In the genomic region with DNA sequence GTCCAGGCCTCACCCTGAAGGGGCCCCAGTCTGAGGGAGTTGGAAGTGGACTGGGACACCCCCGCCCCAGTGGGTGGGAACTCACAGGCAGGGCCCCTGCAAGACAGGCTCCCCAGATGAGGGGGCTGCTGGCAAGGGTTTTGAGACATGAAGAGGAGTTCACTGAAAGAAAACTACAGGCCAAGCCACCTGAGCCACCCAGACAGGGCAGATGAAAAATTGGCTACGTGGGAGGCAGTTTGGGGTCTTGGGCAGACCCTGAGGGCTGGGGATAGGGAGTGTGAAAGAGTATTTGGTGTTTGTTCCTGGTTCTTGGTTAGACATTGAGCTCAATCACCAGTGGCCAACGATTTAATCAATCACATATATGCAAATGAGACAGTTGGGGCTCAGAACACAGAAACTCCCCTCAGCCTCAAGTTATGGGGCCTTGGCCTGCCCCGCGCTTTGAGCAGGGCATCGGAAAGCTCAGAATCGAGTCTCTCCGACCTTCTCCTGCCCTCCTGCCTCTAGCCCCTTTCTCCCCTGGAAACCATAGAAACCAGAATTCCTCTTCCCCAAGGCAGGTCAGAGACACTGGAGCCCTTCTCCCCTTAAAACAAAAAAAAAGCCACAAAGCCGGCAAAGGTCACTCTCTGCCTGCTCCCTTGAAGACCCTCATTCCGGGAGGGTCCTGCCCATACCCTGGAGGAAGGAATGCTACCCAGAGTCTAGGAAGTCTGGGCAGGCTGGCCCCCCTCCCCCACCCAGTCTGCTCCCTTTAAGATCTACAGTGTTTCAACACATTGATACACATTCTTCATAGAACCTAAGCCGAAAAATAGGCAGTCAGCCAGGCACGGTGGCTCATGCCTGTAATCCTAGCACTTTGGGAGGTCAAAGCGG, we compare ENCODE assay signal across 9 cellular contexts. TPM values are rescaled to one million over a fixed set of nuclear protein-coding genes. Genes with fewer than 3 reads are reported as not detected.
DNase-seq lines count a peak whose midpoint lies in the region; ATAC-seq, FAIRE-seq and TF ChIP-seq lines count a peak whose summit lies in the region.
"Had no signal": no experiment of that assay in that cellular context is flagged by ENCODE, and none has a peak within 500 bp of the region (broad histone marks: within the 10 kb centered on the region; RNA-seq: fewer than 3 reads in every experiment).

No MANE protein-coding gene starts in this region.

- H3K9ac ChIP-seq in HCT116 (ENCODE audit: low read length) (peak overlapping the region; percentile 91), GM12878 (ENCODE audit: control insufficient read depth, insufficient read depth, low read length) (no peak overlapping the region), liver (ENCODE audit: low read depth in 1 of 2, low read length in 2 of 2) (no peak overlapping the region)

- FAIRE-seq in GM12878 (lab: Jason Lieb, UNC): no peak

- CTCF ChIA-PET in HCT116 (lab: Charles Lee) (interaction anchor here (1.0 to 2.3 kb wide), 4 partner anchors 12 to 237 kb away, joined by 3 to 6 read pairs (median 4); no protein-coding TSS in a partner anchor), GM12878 (lab: Yijun Ruan, JAX) (interaction anchor here (1.1 to 1.3 kb wide), 2 partner anchors 12 to 22 kb away, joined by 3 to 4 read pairs; no protein-coding TSS in a partner anchor)

- no peak overlapping the region for H2AFZ ChIP-seq in HCT116 (ENCODE audit: low read depth, low read length, poor library complexity, severe bottlenecking)
- H2AFZ ChIP-seq in GM12878 (ENCODE audit: control insufficient read depth, low read depth, low read length): no peak overlapping the region

- H4K20me1 ChIP-seq in HCT116 (ENCODE audit: insufficient read depth) (no peaks in the 10 kb centered on the region), GM12878 (ENCODE audit: control insufficient read depth, insufficient read depth) (no peaks in the 10 kb centered on the region; the same call in 1 of the 2 replicates)

- H3K9me3 ChIP-seq in HCT116 (ENCODE audit: control insufficient read depth in 1 of 2, insufficient read depth in 1 of 2, low read depth in 1 of 2, low read length in 2 of 2) (no peaks in the 10 kb centered on the region), GM12878 (replicated peaks; ENCODE audit: control insufficient read depth, insufficient read depth, low read length) (no peaks in the 10 kb centered on the region; the same call in 2 of the 3 replicates), liver (ENCODE audit: control insufficient read depth in 4 of 4, low read length in 3 of 4) (no peaks in the 10 kb centered on the region)
- H3K9me3 ChIP-seq: colonic mucosa had no signal

- intact Hi-C loops in HCT116 (cut with micrococcal nuclease) (no loop called here), GM12878 (cut with micrococcal nuclease; ENCODE audit: unreplicated experiment) (no loop called here)

- TF ChIP-seq CTCF in HCT116 (IDR thresholded peaks at IDR 0.05 in 2 of 3, conservative IDR thresholded peaks at IDR 0.05 in 1 of 3; ENCODE audit: borderline replicate concordance in 1 of 3, insufficient read depth in 1 of 3, low read depth in 2 of 3, low read length in 2 of 3): 0 out of 6 replicates have a peak, but pooled peaks of 1 of the 3 experiments have one; percentile 6
- TF ChIP-seq CTCF in GM12878 (IDR thresholded peaks at IDR 0.05 in 2 of 3, conservative IDR thresholded peaks at IDR 0.05 in 1 of 3; ENCODE audit: control insufficient read depth in 2 of 3, extremely low read depth in 1 of 3, insufficient read depth in 1 of 3, low read depth in 3 of 3, low read length in 3 of 3): no peak
- TF ChIP-seq CTCF in liver (IDR thresholded peaks at IDR 0.05; ENCODE audit: low read depth, low read length, missing input control): no peak

- DNase-seq in 8988T: peak; percentile 35
- DNase-seq in HCT116 (ENCODE audit: low read depth, low spot score): no peak
- no peak for DNase-seq in GM12878 (ENCODE audit: low read depth, low spot score)
- DNase-seq: colonic mucosa had no signal

- whole genome bisulfite sequencing in GM12878 (ENCODE audit: insufficient coverage, insufficient replicate concordance, low lambda C conversion rate, missing lambda C conversion rate): 68% methylated on average over 13 of the region's 13 CpGs
- WGBS in liver: 61% methylated on average over 13 of the region's 13 CpGs

- BruUV-seq in HCT116 (replicated peaks; lab: Mats Ljungman, UMichigan) (no TSS peak), GM12878 (replicated peaks; lab: Mats Ljungman, UMichigan) (no TSS peak)

- H3K36me3 ChIP-seq in HCT116 (ENCODE audit: control insufficient read depth in 1 of 2, insufficient read depth in 2 of 2, low read length in 2 of 2): peaks cover 0 to 16% of the 10 kb centered on the region in 2 experiments; a peak in 2 of 4 replicates
- peaks cover 0 to 8% of the 10 kb centered on the region in 2 experiments; a peak in 3 of 4 replicates for H3K36me3 ChIP-seq in GM12878 (ENCODE audit: control insufficient read depth in 2 of 2, insufficient read depth in 2 of 2, low read length in 1 of 2)
- H3K36me3 ChIP-seq in liver (ENCODE audit: control insufficient read depth in 4 of 4, insufficient read depth in 3 of 4, low read depth in 1 of 4, low read length in 3 of 4): peaks cover 0 to 9% (median 2%) of the 10 kb centered on the region in 4 donors
- H3K36me3 ChIP-seq: colonic mucosa had no signal

- peaks cover 27 to 50% of the 10 kb centered on the region in 2 experiments for H3K4me1 ChIP-seq in HCT116 (ENCODE audit: control insufficient read depth in 1 of 2, insufficient read depth in 2 of 2, low read length in 2 of 2)
- H3K4me1 ChIP-seq in GM12878 (ENCODE audit: control insufficient read depth, insufficient read depth, low read length): peaks cover 14% of the 10 kb centered on the region
- peaks cover 3 to 26% (median 9%) of the 10 kb centered on the region in 4 donors for H3K4me1 ChIP-seq in liver (ENCODE audit: control insufficient read depth in 4 of 4, insufficient read depth in 4 of 4, low read length in 3 of 4)

- RAD21 ChIA-PET in HCT116 (lab: Charles Lee; ENCODE audit: low non-redundant PET in 1 of 2, low total read pairs in 2 of 2, uncharacterized antibody in 2 of 2, unreplicated experiment in 2 of 2): no interaction called here
- RAD21 ChIA-PET in GM12878 (lab: Charles Lee; ENCODE audit: unreplicated experiment): no interaction called here

- H3K27ac ChIP-seq in HCT116 (ENCODE audit: low read depth, low read length) (peak overlapping the region; percentile 99), GM12878 (ENCODE audit: control insufficient read depth, insufficient read depth) (no peak overlapping the region), liver (ENCODE audit: low read depth in 1 of 2, low read length in 2 of 2) (peak overlapping the region in 1 of 2 donors; percentile 29)
- H3K27ac ChIP-seq: colonic mucosa had no signal

- ATAC-seq in HCT116 (no peak), GM12878 (no peak), GM18511 (IDR thresholded peaks at IDR 0.05; ENCODE audit: unreplicated experiment) (no peak), GM21717 (IDR thresholded peaks at IDR 0.05; ENCODE audit: unreplicated experiment) (no peak), GM19035 (IDR thresholded peaks at IDR 0.05; ENCODE audit: unreplicated experiment) (no peak), GM19324 (IDR thresholded peaks at IDR 0.05; ENCODE audit: low FRiP score, unreplicated experiment) (no peak)

- SMC1A ChIA-PET in GM12878 (lab: Charles Lee; ENCODE audit: uncharacterized antibody, unreplicated experiment): interaction anchor here (1.0 kb wide), 1 partner anchor 18 kb away, joined by 3 read pairs; no protein-coding TSS in a partner anchor

- POLR2A ChIA-PET in HCT116 (lab: Charles Lee): interaction anchor here (1.0 kb wide), 1 partner anchor 20 kb away, joined by 4 read pairs; the partner anchor contains the start of gene SSBP4
- POLR2A ChIA-PET in GM12878 (lab: Charles Lee): interaction anchor here (0.7 kb wide), 1 partner anchor 117 kb away, joined by 4 read pairs; no protein-coding TSS in a partner anchor

- H3K79me2 ChIP-seq in HCT116 (ENCODE audit: insufficient read depth, low read length) (peaks cover 9% of the 10 kb centered on the region; the same call in 1 of the 2 replicates), GM12878 (ENCODE audit: control insufficient read depth, insufficient read depth, low read length) (no peaks in the 10 kb centered on the region)

- H3K4me2 ChIP-seq in HCT116 (ENCODE audit: low read length): peak overlapping the region; percentile 96
- H3K4me2 ChIP-seq in GM12878 (ENCODE audit: control insufficient read depth, insufficient read depth): no peak overlapping the region

- H3K4me3 ChIP-seq in HCT116 (replicated peaks in 1 of 2; ENCODE audit: low read depth in 1 of 2, low read length in 2 of 2) (peak overlapping the region in 1 of 2 experiments; percentile 84; a peak in 2 of 4 replicates), GM12878 (no peak overlapping the region), liver (ENCODE audit: low read depth in 1 of 3, low read length in 3 of 3) (no peak overlapping the region)

- TF ChIP-seq POLR2A in HCT116 (IDR thresholded peaks at IDR 0.05; ENCODE audit: borderline replicate concordance, extremely low read depth, insufficient read depth, insufficient read length) (no peak), GM12878 (IDR thresholded peaks at IDR 0.05; ENCODE audit: low read depth, low read length) (no peak)

- in situ Hi-C loops in GM12878 (cut with MboI): no loop called here

- no peaks in the 10 kb centered on the region for H3K9me2 ChIP-seq in HCT116 (ENCODE audit: insufficient read depth)

- no peaks in the 10 kb centered on the region for H3K27me3 ChIP-seq in HCT116 (ENCODE audit: insufficient read depth, low read length)
- H3K27me3 ChIP-seq in GM12878 (replicated peaks in 1 of 2; ENCODE audit: control insufficient read depth in 2 of 2, insufficient read depth in 2 of 2, low read length in 1 of 2): no peaks in the 10 kb centered on the region
- no peaks in the 10 kb centered on the region for H3K27me3 ChIP-seq in liver (ENCODE audit: control insufficient read depth in 4 of 4, insufficient read depth in 4 of 4, low read length in 3 of 4)
- H3K27me3 ChIP-seq: colonic mucosa had no signal

- TF ChIP-seq RAD21 in HCT116 (IDR thresholded peaks at IDR 0.05; ENCODE audit: low read depth) (no peak), GM12878 (IDR thresholded peaks at IDR 0.05; ENCODE audit: insufficient read depth, low read depth, low read length) (no peak), liver (IDR thresholded peaks at IDR 0.05) (no peak)

- no peak for TF ChIP-seq EP300 in GM12878 (IDR thresholded peaks at IDR 0.05; ENCODE audit: borderline replicate concordance in 1 of 2, control insufficient read depth in 1 of 2, low read depth in 2 of 2, low read length in 2 of 2)

RNA-seq across cellular contexts. Expression of gene ISYNA1, which starts 1.3 kb away (rescaled TPM):
- 365 TPM for total RNA-seq in HCT116 (2021; ENCODE audit: unreplicated experiment)
- polyA plus RNA-seq in HCT116 (2012): 282 and 302 TPM in 2 replicates
- 8.2 and 8.9 TPM in 2 replicates for total RNA-seq in GM12878 (2013; cell fraction: nucleolus; rRNA removed)
- total RNA-seq in GM12878 (2014; rRNA removed): 9.9 and 12.3 TPM in 2 replicates
- total RNA-seq in GM12878 (2014; rRNA removed; fragmentation: Illumina TruSeq; extraction: Trizol): 4.9 and 5.3 TPM in 2 replicates
- total RNA-seq in GM12878 (2021): 37.0 and 38.8 TPM in 2 replicates
- polyA plus RNA-seq in GM12878 (2011; ENCODE audit: low read depth): 12.5 TPM
- polyA plus RNA-seq in GM12878 (2011; rRNA removed): 0.78 and 1.9 TPM in 2 replicates
- polyA plus RNA-seq in GM12878 (2011; cell fraction: cytosol; rRNA removed): 2.0 and 3.0 TPM in 2 replicates
- 19.2 and 23.0 TPM in 2 replicates for polyA plus RNA-seq in GM12878 (2011; cell fraction: nucleus; rRNA removed)
- polyA plus RNA-seq in GM12878 (2012): 23.2 and 24.0 TPM in 2 replicates
- polyA plus RNA-seq in GM12878 (2014; fragmentation: Illumina TruSeq; extraction: Trizol): 2.5 and 3.8 TPM in 2 replicates
- 1 to 10 TPM; 2.8 to 6.3 TPM for polyA plus RNA-seq in GM12878 (2014; fragmentation: Nextera tagmentation; extraction: Ambion mirVana)
- 33.0 and 37.8 TPM in 2 replicates for polyA plus RNA-seq in GM12878 (2014; rRNA removed)
- polyA plus RNA-seq in GM12878 (2016; fragmentation: Nextera tagmentation; extraction: Ambion mirVana): 10 to 100 TPM; 12.0 to 12.5 TPM
- polyA minus RNA-seq in GM12878 (2011; rRNA and poly(A)+ RNA removed): 0.59 and 2.4 TPM in 2 replicates
- 1.1 and 5.1 TPM in 2 replicates for polyA minus RNA-seq in GM12878 (2011; cell fraction: cytosol; rRNA and poly(A)+ RNA removed)
- polyA minus RNA-seq in GM12878 (2011; cell fraction: nucleus; rRNA and poly(A)+ RNA removed): 2.3 and 5.6 TPM in 2 replicates
- total RNA-seq in liver: 10 to 100 TPM in 1 of 2 donors, 1 to 10 TPM in 1; 8.0 to 41.9 TPM
- polyA plus RNA-seq in liver: 10 to 100 TPM in 1 of 2 donors, 1 to 10 TPM in 1; 4.7 to 12.1 TPM

RNA-seq across cellular contexts. Expression of gene SSBP4, which starts 20.1 kb away (rescaled TPM):
- total RNA-seq in HCT116 (2021; ENCODE audit: unreplicated experiment) (164 TPM), GM12878 (2014; rRNA removed) (91.4 and 122 TPM in 2 replicates), GM12878 (2014; rRNA removed; fragmentation: Illumina TruSeq; extraction: Trizol) (32.9 and 39.5 TPM in 2 replicates), GM12878 (2021) (131 and 150 TPM in 2 replicates), liver (10 to 100 TPM in 1 of 2 donors, 1 to 10 TPM in 1; 6.4 to 19.0 TPM)
- 55.6 and 64.2 TPM in 2 replicates for polyA plus RNA-seq in HCT116 (2012)
- total RNA-seq in GM12878 (2013; cell fraction: nucleolus; rRNA removed): 40.3 and 49.5 TPM in 2 replicates
- polyA plus RNA-seq in GM12878 (2011; ENCODE audit: low read depth): 12.2 TPM
- polyA plus RNA-seq in GM12878 (2011; rRNA removed) (11.5 and 19.0 TPM in 2 replicates), GM12878 (2014; fragmentation: Illumina TruSeq; extraction: Trizol) (7.1 and 22.5 TPM in 2 replicates), GM12878 (2014; fragmentation: Nextera tagmentation; extraction: Ambion mirVana) (1 to 10 TPM in 1 of 2 experiments, under 1 TPM in 1; 0.37 to 6.6 TPM), GM12878 (2014; rRNA removed) (98.3 and 119 TPM in 2 replicates), GM12878 (2016; fragmentation: Nextera tagmentation; extraction: Ambion mirVana) (10 to 100 TPM; 38.3 to 58.5 TPM), liver (10 to 100 TPM in 1 of 2 donors, 1 to 10 TPM in 1; 4.0 to 16.6 TPM)
- 23.2 and 39.7 TPM in 2 replicates for polyA plus RNA-seq in GM12878 (2011; cell fraction: cytosol; rRNA removed)
- 104 and 142 TPM in 2 replicates for polyA plus RNA-seq in GM12878 (2011; cell fraction: nucleus; rRNA removed)
- polyA plus RNA-seq in GM12878 (2012): 52.3 and 55.4 TPM in 2 replicates
- 4.2 and 21.6 TPM in 2 replicates for polyA minus RNA-seq in GM12878 (2011; rRNA and poly(A)+ RNA removed)
- 20.1 and 26.7 TPM in 2 replicates for polyA minus RNA-seq in GM12878 (2011; cell fraction: cytosol; rRNA and poly(A)+ RNA removed)
- polyA minus RNA-seq in GM12878 (2011; cell fraction: nucleus; rRNA and poly(A)+ RNA removed): 23.2 and 48.4 TPM in 2 replicates

RNA-seq across cellular contexts. Expression of gene LRRC25, which starts 41.8 kb away (rescaled TPM):
- total RNA-seq in HCT116 (2021; ENCODE audit: unreplicated experiment) (0.12 TPM), GM12878 (2014; rRNA removed) (2.5 and 2.9 TPM in 2 replicates), GM12878 (2014; rRNA removed; fragmentation: Illumina TruSeq; extraction: Trizol) (1.1 TPM in 2 replicates), GM12878 (2021) (2.7 TPM in 2 replicates), liver (10 to 100 TPM in 1 of 2 donors, 1 to 10 TPM in 1; 7.9 to 13.4 TPM)
- polyA plus RNA-seq in HCT116 (2012): not detected in 2 replicates
- 14.5 and 19.3 TPM in 2 replicates for total RNA-seq in GM12878 (2013; cell fraction: nucleolus; rRNA removed)
- 1.6 TPM for polyA plus RNA-seq in GM12878 (2011; ENCODE audit: low read depth)
- polyA plus RNA-seq in GM12878 (2011; rRNA removed) (0.19 and 0.38 TPM in 2 replicates), GM12878 (2014; fragmentation: Illumina TruSeq; extraction: Trizol) (1.00 and 1.3 TPM in 2 replicates), GM12878 (2014; fragmentation: Nextera tagmentation; extraction: Ambion mirVana) (under 1 TPM; 0.50 to 0.53 TPM), GM12878 (2014; rRNA removed) (2.1 and 2.7 TPM in 2 replicates), GM12878 (2016; fragmentation: Nextera tagmentation; extraction: Ambion mirVana) (1 to 10 TPM; 1.2 to 1.6 TPM), liver (1 to 10 TPM; 2.3 to 5.8 TPM)
- 0.55 and 0.87 TPM in 2 replicates for polyA plus RNA-seq in GM12878 (2011; cell fraction: cytosol; rRNA removed)
- 0.24 and 0.42 TPM in 2 replicates for polyA plus RNA-seq in GM12878 (2011; cell fraction: nucleus; rRNA removed)
- 4.1 and 4.9 TPM in 2 replicates for polyA plus RNA-seq in GM12878 (2012)
- 0.44 and 1.1 TPM in 2 replicates for polyA minus RNA-seq in GM12878 (2011; rRNA and poly(A)+ RNA removed)
- polyA minus RNA-seq in GM12878 (2011; cell fraction: cytosol; rRNA and poly(A)+ RNA removed): 0.67 TPM in 1 of 2 replicates, not detected in the other
- polyA minus RNA-seq in GM12878 (2011; cell fraction: nucleus; rRNA and poly(A)+ RNA removed): 0.73 and 0.86 TPM in 2 replicates

RNA-seq across cellular contexts. Expression of gene GDF15, which starts 53.3 kb away (rescaled TPM):
- 425 TPM for total RNA-seq in HCT116 (2021; ENCODE audit: unreplicated experiment)
- polyA plus RNA-seq in HCT116 (2012): 480 and 583 TPM in 2 replicates
- 4.5 and 5.8 TPM in 2 replicates for total RNA-seq in GM12878 (2013; cell fraction: nucleolus; rRNA removed)
- total RNA-seq in GM12878 (2014; rRNA removed): 1.4 and 1.8 TPM in 2 replicates
- 0.31 and 0.60 TPM in 2 replicates for total RNA-seq in GM12878 (2014; rRNA removed; fragmentation: Illumina TruSeq; extraction: Trizol)
- total RNA-seq in GM12878 (2021): 1.6 and 2.2 TPM in 2 replicates
- polyA plus RNA-seq in GM12878 (2011; ENCODE audit: low read depth): 0.97 TPM
- 0.22 and 0.46 TPM in 2 replicates for polyA plus RNA-seq in GM12878 (2011; rRNA removed)
- 2.1 and 2.2 TPM in 2 replicates for polyA plus RNA-seq in GM12878 (2011; cell fraction: cytosol; rRNA removed)
- polyA plus RNA-seq in GM12878 (2011; cell fraction: nucleus; rRNA removed): 3.2 and 4.0 TPM in 2 replicates
- polyA plus RNA-seq in GM12878 (2012): 3.5 and 6.0 TPM in 2 replicates
- polyA plus RNA-seq in GM12878 (2014; fragmentation: Illumina TruSeq; extraction: Trizol): 0.29 and 0.92 TPM in 2 replicates
- under 1 TPM in 1 of 2 experiments, not detected in 1; 0.11 TPM for polyA plus RNA-seq in GM12878 (2014; fragmentation: Nextera tagmentation; extraction: Ambion mirVana)
- polyA plus RNA-seq in GM12878 (2014; rRNA removed): 1.4 and 1.6 TPM in 2 replicates
- polyA plus RNA-seq in GM12878 (2016; fragmentation: Nextera tagmentation; extraction: Ambion mirVana): 1 to 10 TPM; 2.8 to 3.6 TPM
- polyA minus RNA-seq in GM12878 (2011; rRNA and poly(A)+ RNA removed): 1.6 TPM in 1 of 2 replicates, not detected in the other
- 2.8 and 7.8 TPM in 2 replicates for polyA minus RNA-seq in GM12878 (2011; cell fraction: cytosol; rRNA and poly(A)+ RNA removed)
- polyA minus RNA-seq in GM12878 (2011; cell fraction: nucleus; rRNA and poly(A)+ RNA removed): 1.6 and 2.2 TPM in 2 replicates
- total RNA-seq in liver: 10 to 100 TPM in 1 of 2 donors, under 1 TPM in 1; 0.42 to 11.6 TPM
- polyA plus RNA-seq in liver: 1 to 10 TPM; 6.7 to 7.7 TPM
